Comparison of ENCODE assay signal across 10 cellular contexts in genomic region chr4:174538123-174538875, GRCh38. TPM values are rescaled to one million over a fixed set of nuclear protein-coding genes. Genes with fewer than 3 reads are reported as not detected.
DNase-seq lines count a peak whose midpoint lies in the region; ATAC-seq, FAIRE-seq and TF ChIP-seq lines count a peak whose summit lies in the region.
"Had no signal": no experiment of that assay in that cellular context is flagged by ENCODE, and none has a peak within 500 bp of the region (broad histone marks: within the 10 kb centered on the region; RNA-seq: fewer than 3 reads in every experiment).

No MANE protein-coding gene starts in this region.

- peaks cover 15% of the 10 kb centered on the region; the same call in 2 of the 3 replicates for H3K4me1 ChIP-seq in A549
- peaks cover 13% of the 10 kb centered on the region for H3K4me1 ChIP-seq in RWPE2 (ENCODE audit: insufficient read depth, poor library complexity, severe bottlenecking)
- no peaks in the 10 kb centered on the region for H3K4me1 ChIP-seq in osteoblast (ENCODE audit: insufficient read depth, low read length)
- no peaks in the 10 kb centered on the region for H3K4me1 ChIP-seq in CD8-positive, alpha-beta memory T cell (ENCODE audit: insufficient read depth, low read length)

- TF ChIP-seq RAD21 in A549 (conservative IDR thresholded peaks at IDR 0.05 in 1 of 2, IDR thresholded peaks at IDR 0.05 in 1 of 2) = no peak

- no peak overlapping the region for H3K4me3 Mint-ChIP-seq in CD8-positive, alpha-beta memory T cell

- 0 out of 6 replicates have a peak overlapping the region, but pooled peaks of 1 of the 2 experiments have one; percentile 1 for H3K27ac ChIP-seq in A549
- H3K27ac ChIP-seq in RWPE2 (ENCODE audit: poor library complexity, severe bottlenecking) = peak overlapping the region; percentile 67
- H3K27ac ChIP-seq in osteoblast (ENCODE audit: low read depth, low read length) = no peak overlapping the region
- H3K27ac ChIP-seq in CD8-positive, alpha-beta memory T cell (ENCODE audit: low read depth, low read length) = no peak overlapping the region

- no peak overlapping the region for H3K27ac Mint-ChIP-seq in CD8-positive, alpha-beta memory T cell

- DNase-seq in A549 (ENCODE audit: low read depth in 1 of 2, low spot score in 1 of 2) (peak in 1 of 2 experiments; percentile 29), RWPE2 (ENCODE audit: low spot score) (no peak), osteoblast (ENCODE audit: insufficient read length, low spot score, missing footprints) (no peak), GOT3 (lab: John Stamatoyannopoulos, UW) (no peak), NCI-H1105 treated with DMSO at 0.1 percent for 48 hours (lab: John Stamatoyannopoulos, UW) (no peak)
- DNase-seq in CD8-positive, alpha-beta memory T cell = no peak
- DNase-seq: NCI-H1092 treated with DMSO at 0.1 percent for 48 hours had no signal

- peaks cover 0 to 2% (median 0%) of the 10 kb centered on the region in 5 donors for H3K9me3 Mint-ChIP-seq in CD8-positive, alpha-beta memory T cell

- no peaks in the 10 kb centered on the region for H3K4me1 Mint-ChIP-seq in CD8-positive, alpha-beta memory T cell

- POLR2A ChIA-PET in A549 (lab: Yijun Ruan, JAX) = no interaction called here
- POLR2A ChIA-PET in CD8-positive, alpha-beta memory T cell (lab: Charles Lee) = no interaction called here

- H3K4me2 ChIP-seq in A549 (peak overlapping the region; percentile 41), osteoblast (ENCODE audit: insufficient read depth, low read length) (no peak overlapping the region)

- H3K79me2 ChIP-seq in osteoblast (ENCODE audit: insufficient read depth, low read length) = no peaks in the 10 kb centered on the region

- H3K36me3 Mint-ChIP-seq in CD8-positive, alpha-beta memory T cell = peaks cover 0 to 3% (median 0%) of the 10 kb centered on the region in 3 donors

- CTCF ChIA-PET in A549 (lab: Yijun Ruan, JAX) = interaction anchor here (1.0 kb wide), 1 partner anchor 76 kb away, joined by 3 read pairs; no protein-coding TSS in a partner anchor
- CTCF ChIA-PET in CD8-positive, alpha-beta memory T cell (lab: Charles Lee) = no interaction called here

- no peak for FAIRE-seq in A549 (lab: Jason Lieb, UNC)
- FAIRE-seq: endometrium had no signal

- no peak for TF ChIP-seq EP300 in A549 (IDR thresholded peaks at IDR 0.05)

- no peaks in the 10 kb centered on the region for H3K36me3 ChIP-seq in RWPE2 (ENCODE audit: low read depth)
- H3K36me3 ChIP-seq in osteoblast (ENCODE audit: insufficient read depth, low read length) = no peaks in the 10 kb centered on the region
- H3K36me3 ChIP-seq in CD8-positive, alpha-beta memory T cell (ENCODE audit: insufficient read depth, low read length) = no peaks in the 10 kb centered on the region

- H3K27me3 Mint-ChIP-seq in CD8-positive, alpha-beta memory T cell = no peaks in the 10 kb centered on the region

- H4K20me1 ChIP-seq in osteoblast (ENCODE audit: insufficient read depth, low read length) = no peaks in the 10 kb centered on the region

- no peak overlapping the region for H3K4me3 ChIP-seq in A549
- no peak overlapping the region for H3K4me3 ChIP-seq in RWPE2 (ENCODE audit: severe bottlenecking)
- no peak overlapping the region for H3K4me3 ChIP-seq in osteoblast (ENCODE audit: insufficient read depth, low read length)
- no peak overlapping the region for H3K4me3 ChIP-seq in CD8-positive, alpha-beta memory T cell (ENCODE audit: low read length)

- H3K9me3 ChIP-seq in A549 (0 out of 3 replicates have a peak, but pooled peaks cover 2% of the 10 kb centered on the region), RWPE2 (ENCODE audit: severe bottlenecking) (no peaks in the 10 kb centered on the region), osteoblast (ENCODE audit: low read depth, low read length) (no peaks in the 10 kb centered on the region)
- H3K9me3 ChIP-seq in CD8-positive, alpha-beta memory T cell (ENCODE audit: low read length) = no peaks in the 10 kb centered on the region

- H3K27me3 ChIP-seq in RWPE2 (ENCODE audit: insufficient read depth, poor library complexity, severe bottlenecking) (no peaks in the 10 kb centered on the region), osteoblast (ENCODE audit: insufficient read depth, low read length) (no peaks in the 10 kb centered on the region)
- no peaks in the 10 kb centered on the region for H3K27me3 ChIP-seq in CD8-positive, alpha-beta memory T cell (ENCODE audit: insufficient read depth, low read length, poor library complexity, severe bottlenecking)

- ATAC-seq in A549 (no peak; a peak in 1 of 6 replicates), GM19025 (IDR thresholded peaks at IDR 0.05; ENCODE audit: low read depth, unreplicated experiment) (peak; percentile 94), HG02943 (IDR thresholded peaks at IDR 0.05; ENCODE audit: low read depth, unreplicated experiment) (peak; percentile 99), RWPE2 (ENCODE audit: low read depth) (peak; percentile 47)

- 65% methylated on average over 4 of the region's 4 CpGs for WGBS in A549 (ENCODE audit: missing lambda C conversion rate)

- TF ChIP-seq CTCF in A549 (IDR thresholded peaks at IDR 0.05) = no peak
- no peak for TF ChIP-seq CTCF in RWPE2 (IDR thresholded peaks at IDR 0.05; ENCODE audit: poor library complexity, severe bottlenecking)
- TF ChIP-seq CTCF in osteoblast (IDR thresholded peaks at IDR 0.05; ENCODE audit: extremely low read depth, low read depth, low read length) = no peak

- no peak overlapping the region for H2AFZ ChIP-seq in osteoblast (ENCODE audit: low read length)

- no peak for TF ChIP-seq POLR2A in A549 (IDR thresholded peaks at IDR 0.05; ENCODE audit: low read length)

TF ChIP-seq in A549, 52 proteins besides CTCF, POLR2A, EP300 and RAD21:
- no peak for TF ChIP-seq RFX5 (IDR thresholded peaks at IDR 0.05)
- 0 out of 4 replicates have a peak, but pooled peaks of 1 of the 2 experiments have one; percentile 5 for TF ChIP-seq CEBPB (IDR thresholded peaks at IDR 0.05)
- no peak for TF ChIP-seq SMC3 (IDR thresholded peaks at IDR 0.05)

RNA-seq across cellular contexts. Expression of gene HPGD, which starts 16.0 kb away (rescaled TPM):
- polyA plus RNA-seq in A549 (2011; rRNA removed) (86.6 and 114 TPM in 2 replicates), A549 (2017; fragmentation: RNase III; extraction: RNeasy Plus Mini Kit Qiagen cat#74134 plus additional on column Dnase treatment) (101 to 127 TPM (median 110 TPM) in 3 replicates)
- polyA plus RNA-seq in A549 (2012; cell fraction: cytosol; rRNA removed) = 42.3 and 45.4 TPM in 2 replicates
- polyA plus RNA-seq in A549 (2012; cell fraction: nucleus; rRNA removed) = 19.6 and 20.7 TPM in 2 replicates
- 54.5 and 70.3 TPM in 2 replicates for polyA minus RNA-seq in A549 (2011; rRNA and poly(A)+ RNA removed)
- total RNA-seq in osteoblast = under 0.01 TPM in 1 of 2 replicates, not detected in the other
- 1 to 10 TPM; 1.4 to 1.6 TPM for total RNA-seq in CD8-positive, alpha-beta memory T cell
- 18.2 TPM for polyA plus RNA-seq in CD8-positive, alpha-beta memory T cell

Comparison
In these comparisons a context has a peak if more than half of its experiments do, and no peak if none do; other contexts are left out.
1. ATAC-seq: peak in GM19025 (single experiment), HG02943 (single experiment) and RWPE2 (single experiment); none in A549 (0 of 2).